Comparison of ENCODE assay signal across 24 cellular contexts in the genomic region with DNA sequence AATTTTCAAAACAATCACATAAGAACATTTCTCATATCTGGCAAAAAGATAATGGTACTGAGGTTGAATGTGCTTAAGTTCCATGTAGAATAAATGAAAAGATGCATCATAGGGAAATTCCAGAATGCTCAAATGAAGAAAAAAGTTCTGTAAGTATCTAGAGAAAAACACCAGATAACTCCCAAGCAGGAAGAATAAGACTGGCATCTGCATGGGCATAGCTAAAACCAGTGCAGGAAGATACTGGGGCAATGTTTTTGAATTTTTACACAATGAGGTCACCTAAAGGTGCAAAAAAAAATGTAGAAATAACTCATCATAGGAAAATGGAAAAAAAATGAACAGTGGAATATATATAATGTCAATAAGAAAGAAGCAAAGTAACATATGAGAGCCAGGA.
"Had no signal": no experiment of that assay in that cellular context is flagged by ENCODE, and none has a peak within 500 bp of the region (broad histone marks: within the 10 kb centered on the region; RNA-seq: fewer than 3 reads in every experiment).

No MANE protein-coding gene starts in this region.

- H3K36me3 ChIP-seq: neural progenitor cell, ovary, right lobe of liver, sigmoid colon, stomach, thoracic aorta, thyroid gland, tibial nerve, upper lobe of left lung, vagina had no signal

- H3K27ac ChIP-seq: neural progenitor cell, ovary, parathyroid adenoma, psoas muscle, right lobe of liver, sigmoid colon, stomach, thoracic aorta, thyroid gland, tibial nerve, upper lobe of left lung, vagina had no signal

- DNase-seq: occipital lobe; ovary; posterior cingulate gyrus; psoas muscle; right cardiac atrium; right lobe of liver; sigmoid colon; small intestine; stimulated activated CD4-positive, alpha-beta T cell treated with anti-CD3 and anti-CD28 coated beads, Interleukin-15, amount 100 ng/mL, for 24 hours; stimulated activated CD4-positive, alpha-beta T cell treated with anti-CD3 and anti-CD28 coated beads, Interleukin-2, amount 100 ng/mL, for 24 hours; stimulated activated CD4-positive, alpha-beta T cell treated with anti-CD3 and anti-CD28 coated beads, Interleukin-2, amount 100 ng/mL, for 48 hours; stimulated activated CD4-positive, alpha-beta T cell treated with anti-CD3 and anti-CD28 coated beads, Interleukin-4, amount 100 ng/mL, for 24 hours; stimulated activated naive B cell treated with anti-CD40 and anti-IgM and Interleukin-4, amounts not matched to agents 10 μg/mL and 1 μg/mL and 100 μg/mL, for 72 hours; stimulated activated naive CD4-positive, alpha-beta T cell treated with Interleukin-2 at 50 U/mL for 16 hours; stomach; thyroid gland; trophoblast cell; upper lobe of left lung had no signal

- H3K27me3 ChIP-seq: neural progenitor cell, ovary, right lobe of liver, sigmoid colon, stomach, thyroid gland, tibial nerve, upper lobe of left lung, vagina had no signal

- H3K4me1 ChIP-seq: parathyroid adenoma, psoas muscle, right lobe of liver, sigmoid colon, stomach, thyroid gland, tibial nerve, upper lobe of left lung, vagina had no signal

- H3K9me3 ChIP-seq: ovary, psoas muscle, right lobe of liver, sigmoid colon, stomach, thoracic aorta, thyroid gland, vagina had no signal

- H3K4me2 ChIP-seq: neural progenitor cell had no signal

- H2AFZ ChIP-seq: neural progenitor cell, parathyroid adenoma had no signal

- ATAC-seq: psoas muscle; right cardiac atrium; right lobe of liver; stimulated activated effector memory CD8-positive, alpha-beta T cell treated with anti-CD3 and anti-CD28 coated beads, Interleukin-12 subunit alpha, Interleukin-12 subunit beta, amount 100 ng/mL, for 72 hours; stimulated activated naive B cell treated with anti-CD40 and anti-IgM and Interleukin-4, amounts not matched to agents 10 μg/mL and 1 μg/mL and 100 μg/mL, for 72 hours had no signal

- H3K9ac ChIP-seq: neural progenitor cell, parathyroid adenoma had no signal

- H3K4me3 ChIP-seq: neural progenitor cell, ovary, psoas muscle, right lobe of liver, sigmoid colon, stomach, thoracic aorta, thyroid gland, tibial nerve, upper lobe of left lung, vagina had no signal
